ENCODE assay signal across 9 cellular contexts in genomic region chr16:4358831-4359561, GRCh38. TPM values are rescaled to one million over a fixed set of nuclear protein-coding genes. Genes with fewer than 3 reads are reported as not detected.
DNase-seq lines count a peak whose midpoint lies in the region; ATAC-seq, FAIRE-seq and TF ChIP-seq lines count a peak whose summit lies in the region.
"Had no signal": no experiment of that assay in that cellular context is flagged by ENCODE, and none has a peak within 500 bp of the region (broad histone marks: within the 10 kb centered on the region; RNA-seq: fewer than 3 reads in every experiment).

No MANE protein-coding gene starts in this region.

- H3K36me3 ChIP-seq in BE2C: no peaks in the 10 kb centered on the region
- peaks cover 3% of the 10 kb centered on the region for H3K36me3 ChIP-seq in mucosa of descending colon (ENCODE audit: low read depth)
- H3K36me3 ChIP-seq: HAP-1 had no signal

- H3K36me3 Mint-ChIP-seq in stimulated activated effector memory CD8-positive, alpha-beta T cell treated with anti-CD3 and anti-CD28 coated beads, Interleukin-12 subunit alpha, Interleukin-12 subunit beta, amount 100 ng/mL, for 72 hours: peaks cover 92% of the 10 kb centered on the region

- DNase-seq in BE2C (peak; percentile 84), HTR-8/SVneo (ENCODE audit: insufficient read length, low spot score) (peak; percentile 56), coronary artery (ENCODE audit: low spot score) (no peak), mucosa of descending colon (peak; percentile 66 to 73 (median 71))
- peak; percentile 76 for DNase-seq in activated CD4-positive, alpha-beta T cell treated with anti-CD3 and anti-CD28 coated beads for 48 hours
- DNase-seq in stimulated activated effector memory CD8-positive, alpha-beta T cell treated with anti-CD3 and anti-CD28 coated beads, Interleukin-12 subunit alpha, Interleukin-12 subunit beta, amount 100 ng/mL, for 72 hours (ENCODE audit: low spot score in 2 of 2): peak; percentile 68 to 84

- H3K27ac Mint-ChIP-seq in stimulated activated effector memory CD8-positive, alpha-beta T cell treated with anti-CD3 and anti-CD28 coated beads, Interleukin-12 subunit alpha, Interleukin-12 subunit beta, amount 100 ng/mL, for 72 hours: peak overlapping the region; percentile 78

- no peak overlapping the region for H3K4me3 ChIP-seq in BE2C (ENCODE audit: low read depth, low read length)
- H3K4me3 ChIP-seq in coronary artery: no peak overlapping the region
- no peak overlapping the region for H3K4me3 ChIP-seq in mucosa of descending colon
- H3K4me3 ChIP-seq: HAP-1 had no signal

- peak; percentile 68 for ATAC-seq in mucosa of descending colon
- ATAC-seq in stimulated activated effector memory CD8-positive, alpha-beta T cell treated with anti-CD3 and anti-CD28 coated beads, Interleukin-12 subunit alpha, Interleukin-12 subunit beta, amount 100 ng/mL, for 72 hours: peak; percentile 77
- no peak for ATAC-seq in GM18858 (IDR thresholded peaks at IDR 0.05; ENCODE audit: unreplicated experiment)
- ATAC-seq in GM18868 (IDR thresholded peaks at IDR 0.05; ENCODE audit: unreplicated experiment): no peak

- H3K4me1 Mint-ChIP-seq in stimulated activated effector memory CD8-positive, alpha-beta T cell treated with anti-CD3 and anti-CD28 coated beads, Interleukin-12 subunit alpha, Interleukin-12 subunit beta, amount 100 ng/mL, for 72 hours: peaks cover 4% of the 10 kb centered on the region

- H3K9me3 ChIP-seq in BE2C (no peaks in the 10 kb centered on the region), mucosa of descending colon (no peaks in the 10 kb centered on the region)
- H3K9me3 ChIP-seq: HAP-1 had no signal

- peak; percentile 57 for FAIRE-seq in HTR-8/SVneo (lab: Jason Lieb, UNC)

- H3K27me3 ChIP-seq in BE2C: no peaks in the 10 kb centered on the region

- peak; percentile 89 for TF ChIP-seq CTCF in BE2C (IDR thresholded peaks at IDR 0.05; ENCODE audit: low read depth, low read length)
- peak; percentile 97 for TF ChIP-seq CTCF in coronary artery (IDR thresholded peaks at IDR 0.05)
- peak; percentile 85 for TF ChIP-seq CTCF in mucosa of descending colon (IDR thresholded peaks at IDR 0.05)

- peaks cover 7% of the 10 kb centered on the region for H3K4me1 ChIP-seq in BE2C
- no peaks in the 10 kb centered on the region for H3K4me1 ChIP-seq in mucosa of descending colon (ENCODE audit: low read depth)
- H3K4me1 ChIP-seq: HAP-1 had no signal

- no peaks in the 10 kb centered on the region for H3K9me3 Mint-ChIP-seq in stimulated activated effector memory CD8-positive, alpha-beta T cell treated with anti-CD3 and anti-CD28 coated beads, Interleukin-12 subunit alpha, Interleukin-12 subunit beta, amount 100 ng/mL, for 72 hours

- intact Hi-C loops in mucosa of descending colon (cut with DNase I, micrococcal nuclease): loop anchor here (5.0 kb wide), 1 partner anchor 43 kb away; no protein-coding TSS in a partner anchor

- no peak overlapping the region for H3K4me3 Mint-ChIP-seq in stimulated activated effector memory CD8-positive, alpha-beta T cell treated with anti-CD3 and anti-CD28 coated beads, Interleukin-12 subunit alpha, Interleukin-12 subunit beta, amount 100 ng/mL, for 72 hours

- no peak overlapping the region for H3K27ac ChIP-seq in coronary artery

RNA-seq across cellular contexts. Expression of gene PAM16, which starts 7.9 kb away (rescaled TPM):
- polyA plus RNA-seq in BE2C (2012; ENCODE audit: insufficient read depth, insufficient read length, low read depth): 216 TPM
- total RNA-seq in mucosa of descending colon: 10 to 100 TPM; 31.9 to 35.8 (median 32.6) TPM

RNA-seq across cellular contexts. Expression of gene VASN, which starts 12.7 kb away (rescaled TPM):
- 147 TPM for polyA plus RNA-seq in BE2C (2012; ENCODE audit: insufficient read depth, insufficient read length, low read depth)
- 1 to 10 TPM in 2 of 3 donors, under 1 TPM in 1; 0.93 to 8.4 (median 5.1) TPM for total RNA-seq in mucosa of descending colon

RNA-seq across cellular contexts. Expression of gene GLIS2, which starts 43.1 kb away (rescaled TPM):
- 45.4 TPM for polyA plus RNA-seq in BE2C (2012; ENCODE audit: insufficient read depth, insufficient read length, low read depth)
- total RNA-seq in mucosa of descending colon: 10 to 100 TPM in 1 of 3 donors, 1 to 10 TPM in 2; 1.7 to 21.1 (median 2.9) TPM

RNA-seq across cellular contexts. Expression of gene CORO7, which starts 57.4 kb away (rescaled TPM):
- polyA plus RNA-seq in BE2C (2012; ENCODE audit: insufficient read depth, insufficient read length, low read depth): 72.6 TPM
- 10 to 100 TPM; 40.0 to 61.2 (median 49.1) TPM for total RNA-seq in mucosa of descending colon

Comparison
In these comparisons a context has a peak if more than half of its experiments do, and no peak if none do; other contexts are left out.
1. ATAC-seq: peak in mucosa of descending colon (single experiment) and stimulated activated effector memory CD8-positive, alpha-beta T cell treated with anti-CD3 and anti-CD28 coated beads, Interleukin-12 subunit alpha, Interleukin-12 subunit beta, amount 100 ng/mL, for 72 hours (single experiment); none in GM18858 (single experiment) and GM18868 (single experiment).
2. Peak in every context shown above with its lines, with median percentiles within 50 percentile points of each other: CTCF ChIP-seq.